ENCODE assay signal across 26 cellular contexts in the genomic region with DNA sequence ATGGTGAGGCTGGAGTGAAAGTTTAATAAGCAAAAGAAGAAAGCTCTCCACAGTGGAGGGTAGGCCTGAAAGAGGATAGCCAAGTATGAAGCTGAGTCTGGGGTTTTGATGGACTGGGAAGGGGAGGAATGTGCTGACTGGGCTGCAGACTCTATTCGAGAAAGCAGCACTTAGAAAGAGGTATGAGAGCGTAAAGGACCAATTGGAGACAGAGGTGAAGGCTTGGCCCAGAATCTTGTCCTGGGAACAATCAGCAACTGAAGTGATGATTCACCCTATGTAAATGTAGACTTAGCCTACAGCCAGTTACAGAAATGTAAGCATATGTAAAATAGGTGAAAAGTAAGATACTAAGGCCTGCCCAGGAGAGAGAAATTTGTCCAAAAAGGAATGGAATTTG.
DNase-seq lines count a peak whose midpoint lies in the region; ATAC-seq and TF ChIP-seq lines count a peak whose summit lies in the region.
"Had no signal": no experiment of that assay in that cellular context is flagged by ENCODE, and none has a peak within 500 bp of the region (broad histone marks: within the 10 kb centered on the region; RNA-seq: fewer than 3 reads in every experiment).

No MANE protein-coding gene starts in this region.

- H3K27me3 ChIP-seq in GM23338 (ENCODE audit: insufficient read depth): no peaks in the 10 kb centered on the region
- H3K27me3 ChIP-seq: ascending aorta, gastrocnemius medialis had no signal

- H3K27ac ChIP-seq in GM23338 (ENCODE audit: low read depth): peak overlapping the region; percentile 61; the same call in 1 of the 2 replicates
- H3K27ac ChIP-seq: ascending aorta, gastrocnemius medialis, HL-60 had no signal

- intact Hi-C loops in Right ventricle myocardium inferior (cut with DNase I): no loop called here

- H3K4me3 ChIP-seq in GM23338 (no peak overlapping the region), foreskin fibroblast (ENCODE audit: low read depth in 1 of 2, low read length in 2 of 2) (no peak overlapping the region)
- H3K4me3 ChIP-seq: ascending aorta, gastrocnemius medialis had no signal

- H2AFZ ChIP-seq in GM23338: no peak overlapping the region

- no peaks in the 10 kb centered on the region for H3K9me2 ChIP-seq in GM23338 (ENCODE audit: insufficient read depth)

- peaks cover 2% of the 10 kb centered on the region for H3K27me3 Mint-ChIP-seq in GM23338 (ENCODE audit: insufficient read depth, low read depth, poor library complexity)
- H3K27me3 Mint-ChIP-seq in WTC11 (ENCODE audit: low read depth): no peaks in the 10 kb centered on the region
- H3K27me3 Mint-ChIP-seq: activated B cell treated with CpG ODN at 0.5 μM for 24 hours; activated naive CD8-positive, alpha-beta T cell; CD4-positive, alpha-beta memory T cell; central memory CD8-positive, alpha-beta T cell; type B pancreatic cell had no signal

- no peaks in the 10 kb centered on the region for H3F3A ChIP-seq in GM23338 (replicated peaks; ENCODE audit: low read depth)

- H3K4me2 ChIP-seq in GM23338: no peak overlapping the region

- DNase-seq in GM23338 (ENCODE audit: low spot score): peak; percentile 74
- DNase-seq in WTC11 (ENCODE audit: low spot score): peak; percentile 10
- peak; percentile 5 to 38 for DNase-seq in foreskin fibroblast
- peak; percentile 38 for DNase-seq in renal cortical epithelial cell (ENCODE audit: low read depth)
- no peak for DNase-seq in Right ventricle myocardium inferior (ENCODE audit: missing footprints)
- DNase-seq in stimulated activated naive CD4-positive, alpha-beta T cell (lab: John Stamatoyannopoulos, UW): no peak
- no peak for DNase-seq in MV-4-11 (lab: John Stamatoyannopoulos, UW)
- DNase-seq: activated B cell treated with CpG ODN at 0.5 μM for 24 hours; CD4-positive, alpha-beta memory T cell; DMS153; gastrocnemius medialis; hypothalamus; IMR-90; kidney; NCI-H1417; NCI-H2081 treated with DMSO at 0.1 percent for 48 hours; NCI-H774; Right ventricle myocardium superior had no signal

- CTCF ChIA-PET in WTC11 (lab: Charles Lee): no interaction called here

- H3K9me3 Mint-ChIP-seq in GM23338 (peaks cover 1% of the 10 kb centered on the region; the same call in 2 of the 3 replicates), WTC11 (0 out of 2 replicates have a peak, but pooled peaks cover under 1% of the 10 kb centered on the region)
- H3K9me3 Mint-ChIP-seq: activated B cell treated with CpG ODN at 0.5 μM for 24 hours; activated T-helper 2 cell treated with anti-CD3 and anti-CD28 coated beads, Interferon-gamma antibody, Interleukin-2, Interleukin-4, amounts not matched to agents 10 μg/mL and 5 μg/mL and 100 μg/mL, durations not matched to agents 14 hours and 24 hours and 36 hours; CD4-positive, alpha-beta memory T cell; type B pancreatic cell had no signal

- H3K4me3 Mint-ChIP-seq in GM23338: no peak overlapping the region
- H3K4me3 Mint-ChIP-seq in WTC11: no peak overlapping the region
- H3K4me3 Mint-ChIP-seq: activated B cell treated with CpG ODN at 0.5 μM for 24 hours; activated naive CD8-positive, alpha-beta T cell; CD4-positive, alpha-beta memory T cell; central memory CD8-positive, alpha-beta T cell; type B pancreatic cell had no signal

- H4K20me1 ChIP-seq in GM23338 (replicated peaks; ENCODE audit: insufficient read depth): no peaks in the 10 kb centered on the region

- POLR2A ChIA-PET in WTC11 (lab: Charles Lee): no interaction called here

- H3K36me3 ChIP-seq in GM23338 (ENCODE audit: insufficient read depth): no peaks in the 10 kb centered on the region
- H3K36me3 ChIP-seq: ascending aorta, gastrocnemius medialis had no signal

- H3K27ac Mint-ChIP-seq in GM23338 (peak overlapping the region; percentile 71), WTC11 (peak overlapping the region; percentile 83)
- H3K27ac Mint-ChIP-seq: activated B cell treated with CpG ODN at 0.5 μM for 24 hours; activated naive CD8-positive, alpha-beta T cell; activated T-helper 2 cell treated with anti-CD3 and anti-CD28 coated beads, Interferon-gamma antibody, Interleukin-2, Interleukin-4, amounts not matched to agents 10 μg/mL and 5 μg/mL and 100 μg/mL, durations not matched to agents 14 hours and 24 hours and 36 hours; CD4-positive, alpha-beta memory T cell; type B pancreatic cell had no signal

- H3K36me3 Mint-ChIP-seq in GM23338 (ENCODE audit: low read depth) (no peaks in the 10 kb centered on the region; the same call in 1 of the 3 replicates), WTC11 (no peaks in the 10 kb centered on the region; the same call in 1 of the 2 replicates)
- H3K36me3 Mint-ChIP-seq: CD4-positive, alpha-beta memory T cell; type B pancreatic cell had no signal

- H3K4me1 Mint-ChIP-seq in GM23338 (peaks cover 11% of the 10 kb centered on the region; the same call in 2 of the 3 replicates), WTC11 (peaks cover 12% of the 10 kb centered on the region)
- H3K4me1 Mint-ChIP-seq: activated B cell treated with CpG ODN at 0.5 μM for 24 hours; CD4-positive, alpha-beta memory T cell; central memory CD8-positive, alpha-beta T cell had no signal

- TF ChIP-seq CTCF in GM23338 (conservative IDR thresholded peaks at IDR 0.05; ENCODE audit: low read depth in 2 of 2) (no peak), WTC11 (IDR thresholded peaks at IDR 0.05) (no peak), foreskin fibroblast (IDR thresholded peaks at IDR 0.05; ENCODE audit: low read depth, low read length) (no peak)

- no peaks in the 10 kb centered on the region for H3K4me1 ChIP-seq in GM23338 (ENCODE audit: insufficient read depth)
- H3K4me1 ChIP-seq: ascending aorta, gastrocnemius medialis had no signal

- H3K79me2 ChIP-seq in GM23338 (replicated peaks; ENCODE audit: insufficient read depth): no peaks in the 10 kb centered on the region

- peak; percentile 87 for ATAC-seq in GM23338
- peak; percentile 98 for ATAC-seq in WTC11
- ATAC-seq in Right ventricle myocardium inferior: no peak
- ATAC-seq in GM21381 (IDR thresholded peaks at IDR 0.05; ENCODE audit: unreplicated experiment): no peak
- ATAC-seq: gastrocnemius medialis, sciatic nerve had no signal

TF ChIP-seq in GM23338, 12 proteins besides CTCF, POLR2A, EP300 and RAD21 (continues in another document):
- TF ChIP-seq, protein P1, sequence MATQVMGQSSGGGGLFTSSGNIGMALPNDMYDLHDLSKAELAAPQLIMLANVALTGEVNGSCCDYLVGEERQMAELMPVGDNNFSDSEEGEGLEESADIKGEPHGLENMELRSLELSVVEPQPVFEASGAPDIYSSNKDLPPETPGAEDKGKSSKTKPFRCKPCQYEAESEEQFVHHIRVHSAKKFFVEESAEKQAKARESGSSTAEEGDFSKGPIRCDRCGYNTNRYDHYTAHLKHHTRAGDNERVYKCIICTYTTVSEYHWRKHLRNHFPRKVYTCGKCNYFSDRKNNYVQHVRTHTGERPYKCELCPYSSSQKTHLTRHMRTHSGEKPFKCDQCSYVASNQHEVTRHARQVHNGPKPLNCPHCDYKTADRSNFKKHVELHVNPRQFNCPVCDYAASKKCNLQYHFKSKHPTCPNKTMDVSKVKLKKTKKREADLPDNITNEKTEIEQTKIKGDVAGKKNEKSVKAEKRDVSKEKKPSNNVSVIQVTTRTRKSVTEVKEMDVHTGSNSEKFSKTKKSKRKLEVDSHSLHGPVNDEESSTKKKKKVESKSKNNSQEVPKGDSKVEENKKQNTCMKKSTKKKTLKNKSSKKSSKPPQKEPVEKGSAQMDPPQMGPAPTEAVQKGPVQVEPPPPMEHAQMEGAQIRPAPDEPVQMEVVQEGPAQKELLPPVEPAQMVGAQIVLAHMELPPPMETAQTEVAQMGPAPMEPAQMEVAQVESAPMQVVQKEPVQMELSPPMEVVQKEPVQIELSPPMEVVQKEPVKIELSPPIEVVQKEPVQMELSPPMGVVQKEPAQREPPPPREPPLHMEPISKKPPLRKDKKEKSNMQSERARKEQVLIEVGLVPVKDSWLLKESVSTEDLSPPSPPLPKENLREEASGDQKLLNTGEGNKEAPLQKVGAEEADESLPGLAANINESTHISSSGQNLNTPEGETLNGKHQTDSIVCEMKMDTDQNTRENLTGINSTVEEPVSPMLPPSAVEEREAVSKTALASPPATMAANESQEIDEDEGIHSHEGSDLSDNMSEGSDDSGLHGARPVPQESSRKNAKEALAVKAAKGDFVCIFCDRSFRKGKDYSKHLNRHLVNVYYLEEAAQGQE (IDR thresholded peaks at IDR 0.05; ENCODE audit: unreplicated experiment): no peak
- TF ChIP-seq ZNF114 (CRISPR knock-in tag; IDR thresholded peaks at IDR 0.05) (no peak), NANOG (IDR thresholded peaks at IDR 0.05; ENCODE audit: borderline replicate concordance) (no peak), EZH2phosphoT487 (IDR thresholded peaks at IDR 0.05; ENCODE audit: unreplicated experiment) (no peak), STAT1 (IDR thresholded peaks at IDR 0.05; ENCODE audit: unreplicated experiment) (no peak)

TF ChIP-seq in WTC11, 78 proteins besides CTCF, POLR2A, EP300 and RAD21 (continues in another document):
- TF ChIP-seq ZNF423 (CRISPR knock-in tag; IDR thresholded peaks at IDR 0.05): no peak
- TF ChIP-seq, protein P2, sequence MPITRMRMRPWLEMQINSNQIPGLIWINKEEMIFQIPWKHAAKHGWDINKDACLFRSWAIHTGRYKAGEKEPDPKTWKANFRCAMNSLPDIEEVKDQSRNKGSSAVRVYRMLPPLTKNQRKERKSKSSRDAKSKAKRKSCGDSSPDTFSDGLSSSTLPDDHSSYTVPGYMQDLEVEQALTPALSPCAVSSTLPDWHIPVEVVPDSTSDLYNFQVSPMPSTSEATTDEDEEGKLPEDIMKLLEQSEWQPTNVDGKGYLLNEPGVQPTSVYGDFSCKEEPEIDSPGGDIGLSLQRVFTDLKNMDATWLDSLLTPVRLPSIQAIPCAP (CRISPR knock-in tag; IDR thresholded peaks at IDR 0.05): no peak
- no peak for TF ChIP-seq ZNF232 (CRISPR knock-in tag; IDR thresholded peaks at IDR 0.05)
- no peak for TF ChIP-seq FOXK1 (CRISPR knock-in tag; IDR thresholded peaks at IDR 0.05)
- no peak for TF ChIP-seq ATF1 (CRISPR knock-in tag; IDR thresholded peaks at IDR 0.05)
- no peak for TF ChIP-seq KAT7 (CRISPR knock-in tag; IDR thresholded peaks at IDR 0.05; ENCODE audit: borderline replicate concordance)
- no peak for TF ChIP-seq SMAD4 (CRISPR knock-in tag; IDR thresholded peaks at IDR 0.05)
- TF ChIP-seq TP53 (CRISPR knock-in tag; IDR thresholded peaks at IDR 0.05): no peak

Comparison
In these comparisons a context has a peak if more than half of its experiments do, and no peak if none do; other contexts are left out.
1. ATAC-seq: peak in GM23338 (single experiment) and WTC11 (single experiment); none in Right ventricle myocardium inferior (single experiment) and GM21381 (single experiment).
2. DNase-seq: peak in GM23338 (single experiment), WTC11 (single experiment), foreskin fibroblast (2 of 2) and renal cortical epithelial cell (single experiment); none in Right ventricle myocardium inferior (single experiment), stimulated activated naive CD4-positive, alpha-beta T cell (0 of 6) and MV-4-11 (single experiment).